1 cellular context compared by ENCODE assay signal in genomic region chr11:70202898-70203748, GRCh38.
TF ChIP-seq lines count a peak whose summit lies in the region.

FADD (plus strand) TSS chr11:70203296; CDS start chr11:70203460, 164 bp downstream.

TF ChIP-seq in H1, 55 proteins besides CTCF, POLR2A, EP300 and RAD21:
- TF ChIP-seq CBX8 (IDR thresholded peaks at IDR 0.05; ENCODE audit: borderline replicate concordance, low read depth, low read length) (no peak), CHD2 (IDR thresholded peaks at IDR 0.05; ENCODE audit: low read length) (peak; percentile 81), SP4 (IDR thresholded peaks at IDR 0.05; ENCODE audit: low read length) (no peak), SIX5 (IDR thresholded peaks at IDR 0.05; ENCODE audit: low read depth, low read length) (no peak), BCL11A (IDR thresholded peaks at IDR 0.05; ENCODE audit: low read depth in 2 of 2, low read length in 2 of 2) (no peak), JUN (IDR thresholded peaks at IDR 0.05; ENCODE audit: low read depth, low read length) (no peak), SIRT6 (IDR thresholded peaks at IDR 0.05; ENCODE audit: low read length) (no peak), ATF3 (IDR thresholded peaks at IDR 0.05; ENCODE audit: insufficient read depth, low read depth, low read length) (no peak), BRCA1 (IDR thresholded peaks at IDR 0.05; ENCODE audit: low read depth, low read length) (peak; percentile 68), RNF2 (IDR thresholded peaks at IDR 0.05; ENCODE audit: borderline replicate concordance, low read depth, low read length, missing control alignments, poor library complexity, severe bottlenecking) (no peak), YY1 (IDR thresholded peaks at IDR 0.05; ENCODE audit: low read depth, low read length) (no peak), FOSL1 (IDR thresholded peaks at IDR 0.05; ENCODE audit: insufficient read depth, low read depth, low read length) (no peak), CBX5 (IDR thresholded peaks at IDR 0.05; ENCODE audit: low read depth, low read length) (no peak), CREB1 (IDR thresholded peaks at IDR 0.05) (no peak), KDM5A (IDR thresholded peaks at IDR 0.05; ENCODE audit: low read length) (no peak), MAFK (IDR thresholded peaks at IDR 0.05; ENCODE audit: low read depth, low read length) (no peak), CHD1 (IDR thresholded peaks at IDR 0.05; ENCODE audit: low read depth, low read length) (no peak), NANOG (IDR thresholded peaks at IDR 0.05; ENCODE audit: insufficient read depth, low read depth, low read length, poor library complexity, severe bottlenecking) (no peak), SAP30 (IDR thresholded peaks at IDR 0.05; ENCODE audit: insufficient read depth, insufficient replicate concordance, low read length) (no peak), CEBPB (IDR thresholded peaks at IDR 0.05; ENCODE audit: low read depth, low read length) (no peak), TBP (IDR thresholded peaks at IDR 0.05; ENCODE audit: low read depth, low read length) (peak; percentile 68), PHF8 (conservative IDR thresholded peaks at IDR 0.05; ENCODE audit: low read depth, low read length) (peak; percentile 81), KDM1A (IDR thresholded peaks at IDR 0.05; ENCODE audit: borderline replicate concordance, low read length) (no peak), POLR2AphosphoS5 (IDR thresholded peaks at IDR 0.05; ENCODE audit: low read depth, low read length) (no peak), JUND (IDR thresholded peaks at IDR 0.05; ENCODE audit: low read length) (no peak), TEAD4 (IDR thresholded peaks at IDR 0.05; ENCODE audit: low read depth, low read length) (no peak), TCF12 (IDR thresholded peaks at IDR 0.05; ENCODE audit: low read depth, low read length) (no peak; the same call in 1 of the 2 replicates), RFX5 (IDR thresholded peaks at IDR 0.05; ENCODE audit: borderline replicate concordance, low read depth, low read length) (no peak), E2F6 (IDR thresholded peaks at IDR 0.05) (peak; percentile 21), POU5F1 (IDR thresholded peaks at IDR 0.05; ENCODE audit: low read depth, low read length) (no peak), SP1 (IDR thresholded peaks at IDR 0.05; ENCODE audit: low read depth, low read length) (no peak), CTBP2 (IDR thresholded peaks at IDR 0.05; ENCODE audit: borderline replicate concordance, insufficient read depth, insufficient read length, low read length) (no peak), GABPA (IDR thresholded peaks at IDR 0.05; ENCODE audit: borderline replicate concordance, insufficient read depth, low read length) (no peak), ZNF274 (IDR thresholded peaks at IDR 0.05; ENCODE audit: borderline replicate concordance, extremely low read depth, low read length) (no peak), HDAC2 (IDR thresholded peaks at IDR 0.05; ENCODE audit: borderline replicate concordance in 1 of 2, low read depth in 2 of 2, low read length in 2 of 2) (no peak; a peak in 1 of 4 replicates), KDM4A (IDR thresholded peaks at IDR 0.05; ENCODE audit: low read depth, low read length, severe bottlenecking) (peak; percentile 67), EZH2 (IDR thresholded peaks at IDR 0.05; ENCODE audit: low read depth, low read length, severe bottlenecking) (no peak), NRF1 (IDR thresholded peaks at IDR 0.05; ENCODE audit: low read depth, low read length) (peak; percentile 98), SIN3A (conservative IDR thresholded peaks at IDR 0.05 in 1 of 2, IDR thresholded peaks at IDR 0.05 in 1 of 2; ENCODE audit: low read depth in 1 of 2, low read length in 2 of 2) (peak in 1 of 2 experiments; percentile 80; a peak in 2 of 4 replicates), GTF2F1 (IDR thresholded peaks at IDR 0.05; ENCODE audit: borderline replicate concordance, low read depth, low read length) (no peak), HDAC6 (IDR thresholded peaks at IDR 0.05; ENCODE audit: low read depth, low read length) (no peak), EGR1 (IDR thresholded peaks at IDR 0.05; ENCODE audit: borderline replicate concordance, low read depth, low read length) (no peak), SRF (IDR thresholded peaks at IDR 0.05; ENCODE audit: low read depth, low read length) (no peak), USF2 (IDR thresholded peaks at IDR 0.05; ENCODE audit: low read length) (peak; percentile 72; the same call in 1 of the 2 replicates), SP2 (IDR thresholded peaks at IDR 0.05; ENCODE audit: low read length) (no peak), MAX (IDR thresholded peaks at IDR 0.05) (peak; percentile 82), ATF2 (IDR thresholded peaks at IDR 0.05; ENCODE audit: low read length) (no peak), RBBP5 (IDR thresholded peaks at IDR 0.05; ENCODE audit: borderline replicate concordance, low read depth, low read length) (no peak; the same call in 1 of the 2 replicates), TAF7 (optimal IDR thresholded peaks at IDR 0.05; ENCODE audit: borderline replicate concordance, low read depth, low read length) (no peak), SUZ12 (IDR thresholded peaks at IDR 0.05; ENCODE audit: low read length) (no peak), ASH2L (IDR thresholded peaks at IDR 0.05; ENCODE audit: low read length) (peak; percentile 93), RXRA (IDR thresholded peaks at IDR 0.05; ENCODE audit: insufficient read depth, low read depth, low read length) (no peak), BACH1 (IDR thresholded peaks at IDR 0.05; ENCODE audit: low read length) (peak; percentile 61; the same call in 1 of the 2 replicates), TAF1 (IDR thresholded peaks at IDR 0.05; ENCODE audit: low read depth, low read length) (peak; percentile 69; the same call in 1 of the 2 replicates), CHD7 (IDR thresholded peaks at IDR 0.05; ENCODE audit: insufficient replicate concordance, low read length) (no peak)
